ENCODE assay signal across 27 cellular contexts in genomic region chr13:47976325-47976724, GRCh38.
"Had no signal": no experiment of that assay in that cellular context is flagged by ENCODE, and none has a peak within 500 bp of the region (broad histone marks: within the 10 kb centered on the region; RNA-seq: fewer than 3 reads in every experiment).

No MANE protein-coding gene starts in this region.

- H3K4me3 Mint-ChIP-seq: activated CD4-positive, alpha-beta T cell treated with anti-CD3 and anti-CD28 coated beads for 36 hours; activated naive CD8-positive, alpha-beta T cell; activated T-cell treated with anti-CD3 and anti-CD28 coated beads, Interleukin-2, amount 50 U/mL, for 24 hours; activated T-helper 17 cell treated with anti-CD3 and anti-CD28 coated beads, Interleukin-2, amount 50 U/mL, for 72 hours; mesothelial cell of epicardium; natural killer cell treated with Interleukin-12 subunit alpha and Interleukin-12 subunit beta and Interleukin-15 and Interleukin-18, amount 100 ng/mL, for 72 hours; T-cell; type B pancreatic cell had no signal

- H3K4me1 Mint-ChIP-seq: mesothelial cell of epicardium had no signal

- H3K4me1 ChIP-seq: body of pancreas, vagina had no signal

- H3K27me3 ChIP-seq: body of pancreas, heart left ventricle, vagina had no signal

- H3K9me3 ChIP-seq: thoracic aorta, vagina had no signal

- H3K27ac ChIP-seq: body of pancreas, heart left ventricle, left ventricle myocardium inferior, thoracic aorta, vagina had no signal

- H3K27me3 Mint-ChIP-seq: activated CD4-positive, alpha-beta T cell treated with anti-CD3 and anti-CD28 coated beads for 36 hours; activated naive CD8-positive, alpha-beta T cell; activated T-cell treated with anti-CD3 and anti-CD28 coated beads, Interleukin-2, amount 50 U/mL, for 24 hours; activated T-helper 17 cell treated with anti-CD3 and anti-CD28 coated beads, Interleukin-2, amount 50 U/mL, for 72 hours; natural killer cell treated with Interleukin-12 subunit alpha and Interleukin-12 subunit beta and Interleukin-15 and Interleukin-18, amount 100 ng/mL, for 72 hours; progenitor cell of endocrine pancreas; T-cell; type B pancreatic cell had no signal

- H3K27ac Mint-ChIP-seq: activated CD4-positive, alpha-beta T cell treated with anti-CD3 and anti-CD28 coated beads for 36 hours; activated naive CD8-positive, alpha-beta T cell; activated T-cell treated with anti-CD3 and anti-CD28 coated beads, Interleukin-2, amount 50 U/mL, for 24 hours; activated T-helper 17 cell treated with anti-CD3 and anti-CD28 coated beads, Interleukin-2, amount 50 U/mL, for 72 hours; mesothelial cell of epicardium; natural killer cell treated with Interleukin-12 subunit alpha and Interleukin-12 subunit beta and Interleukin-15 and Interleukin-18, amount 100 ng/mL, for 72 hours; progenitor cell of endocrine pancreas; T-cell; type B pancreatic cell had no signal

- H3K4me3 ChIP-seq: body of pancreas, heart left ventricle, left ventricle myocardium inferior, thoracic aorta, vagina had no signal

- DNase-seq: activated CD4-positive, alpha-beta T cell treated with anti-CD3 and anti-CD28 coated beads for 36 hours; activated CD4-positive, alpha-beta T cell treated with anti-CD3 and anti-CD28 coated beads, Interleukin-2, amount 50 U/mL, for 4 hours; activated CD8-positive, alpha-beta memory T cell treated with anti-CD3 and anti-CD28 coated beads for 24 hours; activated CD8-positive, alpha-beta memory T cell treated with anti-CD3 and anti-CD28 coated beads, Interleukin-2, amount 50 U/mL, for 4 hours; activated naive CD4-positive, alpha-beta T cell; activated T-cell treated with anti-CD3 and anti-CD28 coated beads, Interleukin-2, amount 50 U/mL, for 24 hours; amniotic stem cell; body of pancreas; caudate nucleus; dermis blood vessel endothelial cell; effector CD8-positive, alpha-beta T cell; erythroblast; heart left ventricle; kidney glomerular epithelial cell; left ventricle myocardium inferior; stimulated activated CD4-positive, alpha-beta T cell treated with anti-CD3 and anti-CD28 coated beads, Interleukin-4, amount 100 ng/mL, for 24 hours; stimulated activated naive CD4-positive, alpha-beta T cell treated with Interleukin-2 at 50 U/mL for 16 hours; T-cell; T-helper 9 cell had no signal

- ATAC-seq: activated CD4-positive, alpha-beta T cell treated with anti-CD3 and anti-CD28 coated beads for 36 hours; activated T-helper 17 cell treated with anti-CD3 and anti-CD28 coated beads, Interleukin-2, amount 50 U/mL, for 72 hours; body of pancreas; natural killer cell treated with Interleukin-12 subunit alpha and Interleukin-12 subunit beta and Interleukin-15 and Interleukin-18, amount 100 ng/mL, for 72 hours; T-cell had no signal
